13 cellular contexts compared by ENCODE assay signal in the genomic region with DNA sequence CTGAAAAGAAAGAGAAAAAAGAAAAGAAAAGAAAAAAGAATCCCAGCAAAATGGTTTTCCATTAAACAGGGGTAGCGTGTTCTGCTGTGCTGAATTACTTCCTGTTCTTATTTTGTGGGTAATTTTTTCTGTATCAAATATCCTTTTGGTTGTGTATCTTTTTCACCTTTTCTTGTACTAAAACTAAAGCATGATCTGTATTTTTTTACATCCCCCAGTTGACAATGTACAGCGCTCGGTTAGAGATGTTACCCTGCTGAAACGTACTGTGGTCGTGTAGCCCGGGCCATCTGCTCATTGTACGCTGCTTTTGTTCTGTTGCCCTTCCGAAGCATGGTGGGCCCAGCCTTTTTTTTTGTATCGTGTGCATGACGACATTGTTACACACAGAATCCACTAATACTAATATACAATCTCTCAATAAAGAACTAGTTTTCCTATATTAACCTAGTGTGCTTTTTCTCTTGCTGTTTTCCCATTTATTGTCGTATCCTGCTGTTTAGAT.
DNase-seq lines count a peak whose midpoint lies in the region; ATAC-seq and TF ChIP-seq lines count a peak whose summit lies in the region.
"Had no signal": no experiment of that assay in that cellular context is flagged by ENCODE, and none has a peak within 500 bp of the region (broad histone marks: within the 10 kb centered on the region; RNA-seq: fewer than 3 reads in every experiment).

No MANE protein-coding gene starts in this region.

- H4K20me1 ChIP-seq in SK-N-SH (ENCODE audit: insufficient read depth) = no peaks in the 10 kb centered on the region

- H3K4me2 ChIP-seq in SK-N-SH = peak overlapping the region; percentile 84; the same call in 1 of the 2 replicates

- peaks cover 6% of the 10 kb centered on the region; the same call in 1 of the 2 replicates for H3K27me3 ChIP-seq in SK-N-SH (ENCODE audit: insufficient read depth)

- POLR2A ChIA-PET in SK-N-SH (lab: Yijun Ruan, JAX) = no interaction called here

- no peak for TF ChIP-seq CTCF in SK-N-SH (IDR thresholded peaks at IDR 0.05)
- TF ChIP-seq CTCF in glutamatergic neuron (IDR thresholded peaks at IDR 0.05; ENCODE audit: partially characterized antibody, unreplicated experiment) = no peak

- ATAC-seq in SK-N-SH treated with all-trans-retinoic acid at 6 μM for 48 hours = no peak
- ATAC-seq: CD8-positive, alpha-beta T cell had no signal

- H3K36me3 Mint-ChIP-seq in glutamatergic neuron (ENCODE audit: unreplicated experiment) = peaks cover 14% of the 10 kb centered on the region
- H3K36me3 Mint-ChIP-seq: CD8-positive, alpha-beta T cell had no signal

- H3K4me3 ChIP-seq in SK-N-SH (ENCODE audit: low read depth in 2 of 2, low read length in 1 of 2) = peak overlapping the region in 1 of 2 experiments; percentile 12; a peak in 1 of 4 replicates

- H3K27ac ChIP-seq in SK-N-SH (ENCODE audit: low read depth in 2 of 2, low read length in 1 of 2) = peak overlapping the region in 1 of 2 experiments; percentile 86; a peak in 2 of 4 replicates

- H3K9me3 Mint-ChIP-seq in glutamatergic neuron (ENCODE audit: unreplicated experiment) = peaks cover 46% of the 10 kb centered on the region
- H3K9me3 Mint-ChIP-seq: CD8-positive, alpha-beta T cell had no signal

- H3K4me1 Mint-ChIP-seq in glutamatergic neuron (ENCODE audit: low read depth, unreplicated experiment) = peaks cover 46% of the 10 kb centered on the region

- H3K27me3 Mint-ChIP-seq in glutamatergic neuron (ENCODE audit: unreplicated experiment) = peaks cover 40% of the 10 kb centered on the region

- no peaks in the 10 kb centered on the region for H3F3A ChIP-seq in SK-N-SH (replicated peaks; ENCODE audit: insufficient read depth)

- no peak for TF ChIP-seq RAD21 in SK-N-SH (IDR thresholded peaks at IDR 0.05; ENCODE audit: low read length)

- no peak for TF ChIP-seq EP300 in SK-N-SH (IDR thresholded peaks at IDR 0.05; ENCODE audit: borderline replicate concordance in 1 of 2, low read depth in 1 of 2, low read length in 1 of 2)

- H3K79me2 ChIP-seq in SK-N-SH (ENCODE audit: insufficient read depth) = no peaks in the 10 kb centered on the region

- 70% methylated on average over 11 of the region's 11 CpGs for WGBS in SK-N-SH (ENCODE audit: low lambda C conversion rate)

- peaks cover 11 to 47% of the 10 kb centered on the region in 2 experiments; a peak in 3 of 4 replicates for H3K4me1 ChIP-seq in SK-N-SH (ENCODE audit: control insufficient read depth in 1 of 2, insufficient read depth in 2 of 2, low read depth in 1 of 2, low read length in 1 of 2)

- no peaks in the 10 kb centered on the region for H3K36me3 ChIP-seq in SK-N-SH (replicated peaks in 1 of 2; ENCODE audit: control insufficient read depth in 1 of 2, insufficient read depth in 2 of 2, low read length in 1 of 2)

- no peak overlapping the region for H3K9ac ChIP-seq in SK-N-SH

- H3K9me3 ChIP-seq in SK-N-SH = no peaks in the 10 kb centered on the region

- peak; percentile 54 for DNase-seq in SK-N-SH
- peak; percentile 15 for DNase-seq in NCI-H446 treated with DMSO at 0.1 percent for 48 hours (lab: John Stamatoyannopoulos, UW)
- peak; percentile 51 for DNase-seq in glutamatergic neuron
- peak; percentile 63 for DNase-seq in retina
- no peak for DNase-seq in NCI-H1105 treated with DMSO at 0.1 percent for 48 hours (lab: John Stamatoyannopoulos, UW)
- DNase-seq in stimulated activated CD4-positive, alpha-beta T cell treated with anti-CD3 and anti-CD28 coated beads, Interleukin-4, amount 100 ng/mL, for 4 hours = no peak
- no peak for DNase-seq in NCI-H2029 (lab: John Stamatoyannopoulos, UW)
- DNase-seq: activated CD4-positive, CD25-positive, alpha-beta regulatory T cell; activated CD8-positive, alpha-beta memory T cell treated with anti-CD3 and anti-CD28 coated beads, Interleukin-2, amount 50 U/mL, for 48 hours; activated naive CD4-positive, alpha-beta T cell treated with anti-CD3 and anti-CD28 coated beads, Interleukin-2, amount 50 U/mL, for 16 hours; CD8-positive, alpha-beta T cell; mesenchymal stem cell had no signal

- H3K4me3 Mint-ChIP-seq in glutamatergic neuron (ENCODE audit: unreplicated experiment) = peak overlapping the region; percentile 97
- H3K4me3 Mint-ChIP-seq: CD8-positive, alpha-beta T cell had no signal

- CTCF ChIA-PET in SK-N-SH (lab: Yijun Ruan, JAX) = interaction anchor here (1.2 to 2.5 kb wide), 11 partner anchors 10 to 321 kb away, joined by 3 to 11 read pairs (median 5); no protein-coding TSS in a partner anchor

- no peaks in the 10 kb centered on the region for H3K9me2 ChIP-seq in SK-N-SH

- no peak overlapping the region for H2AFZ ChIP-seq in SK-N-SH (ENCODE audit: low read depth)

- peak overlapping the region; percentile 99 for H3K27ac Mint-ChIP-seq in glutamatergic neuron (ENCODE audit: unreplicated experiment)
- H3K27ac Mint-ChIP-seq: CD8-positive, alpha-beta T cell had no signal

TF ChIP-seq in SK-N-SH, 30 proteins besides CTCF, POLR2A, EP300 and RAD21:
- TF ChIP-seq MXI1 (IDR thresholded peaks at IDR 0.05; ENCODE audit: low read depth, low read length) = peak; percentile 53; the same call in 1 of the 2 replicates
- TF ChIP-seq GATA2 (CRISPR knock-in tag; IDR thresholded peaks at IDR 0.05) = no peak

TF ChIP-seq in SK-N-SH treated with all-trans-retinoic acid at 6 μM for 48 hours, 23 proteins besides CTCF, POLR2A, EP300 and RAD21 (continues in another document):
- TF ChIP-seq, protein P1, sequence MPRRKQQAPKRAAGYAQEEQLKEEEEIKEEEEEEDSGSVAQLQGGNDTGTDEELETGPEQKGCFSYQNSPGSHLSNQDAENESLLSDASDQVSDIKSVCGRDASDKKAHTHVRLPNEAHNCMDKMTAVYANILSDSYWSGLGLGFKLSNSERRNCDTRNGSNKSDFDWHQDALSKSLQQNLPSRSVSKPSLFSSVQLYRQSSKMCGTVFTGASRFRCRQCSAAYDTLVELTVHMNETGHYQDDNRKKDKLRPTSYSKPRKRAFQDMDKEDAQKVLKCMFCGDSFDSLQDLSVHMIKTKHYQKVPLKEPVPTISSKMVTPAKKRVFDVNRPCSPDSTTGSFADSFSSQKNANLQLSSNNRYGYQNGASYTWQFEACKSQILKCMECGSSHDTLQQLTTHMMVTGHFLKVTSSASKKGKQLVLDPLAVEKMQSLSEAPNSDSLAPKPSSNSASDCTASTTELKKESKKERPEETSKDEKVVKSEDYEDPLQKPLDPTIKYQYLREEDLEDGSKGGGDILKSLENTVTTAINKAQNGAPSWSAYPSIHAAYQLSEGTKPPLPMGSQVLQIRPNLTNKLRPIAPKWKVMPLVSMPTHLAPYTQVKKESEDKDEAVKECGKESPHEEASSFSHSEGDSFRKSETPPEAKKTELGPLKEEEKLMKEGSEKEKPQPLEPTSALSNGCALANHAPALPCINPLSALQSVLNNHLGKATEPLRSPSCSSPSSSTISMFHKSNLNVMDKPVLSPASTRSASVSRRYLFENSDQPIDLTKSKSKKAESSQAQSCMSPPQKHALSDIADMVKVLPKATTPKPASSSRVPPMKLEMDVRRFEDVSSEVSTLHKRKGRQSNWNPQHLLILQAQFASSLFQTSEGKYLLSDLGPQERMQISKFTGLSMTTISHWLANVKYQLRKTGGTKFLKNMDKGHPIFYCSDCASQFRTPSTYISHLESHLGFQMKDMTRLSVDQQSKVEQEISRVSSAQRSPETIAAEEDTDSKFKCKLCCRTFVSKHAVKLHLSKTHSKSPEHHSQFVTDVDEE (CRISPR knock-in tag; IDR thresholded peaks at IDR 0.05) = no peak
- no peak for TF ChIP-seq ZNF8 (CRISPR knock-in tag; IDR thresholded peaks at IDR 0.05)
- no peak for TF ChIP-seq CSDC2 (CRISPR knock-in tag; IDR thresholded peaks at IDR 0.05)
- no peak for TF ChIP-seq GLIS3 (CRISPR knock-in tag; IDR thresholded peaks at IDR 0.05)
- no peak for TF ChIP-seq RARB (CRISPR knock-in tag; IDR thresholded peaks at IDR 0.05)
- TF ChIP-seq TCF4 (CRISPR knock-in tag; IDR thresholded peaks at IDR 0.05; ENCODE audit: borderline replicate concordance) = no peak
- no peak for TF ChIP-seq ZC3H10 (CRISPR knock-in tag; IDR thresholded peaks at IDR 0.05)
- TF ChIP-seq, protein P2, sequence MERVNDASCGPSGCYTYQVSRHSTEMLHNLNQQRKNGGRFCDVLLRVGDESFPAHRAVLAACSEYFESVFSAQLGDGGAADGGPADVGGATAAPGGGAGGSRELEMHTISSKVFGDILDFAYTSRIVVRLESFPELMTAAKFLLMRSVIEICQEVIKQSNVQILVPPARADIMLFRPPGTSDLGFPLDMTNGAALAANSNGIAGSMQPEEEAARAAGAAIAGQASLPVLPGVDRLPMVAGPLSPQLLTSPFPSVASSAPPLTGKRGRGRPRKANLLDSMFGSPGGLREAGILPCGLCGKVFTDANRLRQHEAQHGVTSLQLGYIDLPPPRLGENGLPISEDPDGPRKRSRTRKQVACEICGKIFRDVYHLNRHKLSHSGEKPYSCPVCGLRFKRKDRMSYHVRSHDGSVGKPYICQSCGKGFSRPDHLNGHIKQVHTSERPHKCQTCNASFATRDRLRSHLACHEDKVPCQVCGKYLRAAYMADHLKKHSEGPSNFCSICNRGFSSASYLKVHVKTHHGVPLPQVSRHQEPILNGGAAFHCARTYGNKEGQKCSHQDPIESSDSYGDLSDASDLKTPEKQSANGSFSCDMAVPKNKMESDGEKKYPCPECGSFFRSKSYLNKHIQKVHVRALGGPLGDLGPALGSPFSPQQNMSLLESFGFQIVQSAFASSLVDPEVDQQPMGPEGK (CRISPR knock-in tag; IDR thresholded peaks at IDR 0.05; ENCODE audit: borderline replicate concordance) = no peak
- TF ChIP-seq ZNF70 (CRISPR knock-in tag; IDR thresholded peaks at IDR 0.05) = no peak
- no peak for TF ChIP-seq TOX (CRISPR knock-in tag; IDR thresholded peaks at IDR 0.05; ENCODE audit: borderline replicate concordance)
- TF ChIP-seq, protein P3, sequence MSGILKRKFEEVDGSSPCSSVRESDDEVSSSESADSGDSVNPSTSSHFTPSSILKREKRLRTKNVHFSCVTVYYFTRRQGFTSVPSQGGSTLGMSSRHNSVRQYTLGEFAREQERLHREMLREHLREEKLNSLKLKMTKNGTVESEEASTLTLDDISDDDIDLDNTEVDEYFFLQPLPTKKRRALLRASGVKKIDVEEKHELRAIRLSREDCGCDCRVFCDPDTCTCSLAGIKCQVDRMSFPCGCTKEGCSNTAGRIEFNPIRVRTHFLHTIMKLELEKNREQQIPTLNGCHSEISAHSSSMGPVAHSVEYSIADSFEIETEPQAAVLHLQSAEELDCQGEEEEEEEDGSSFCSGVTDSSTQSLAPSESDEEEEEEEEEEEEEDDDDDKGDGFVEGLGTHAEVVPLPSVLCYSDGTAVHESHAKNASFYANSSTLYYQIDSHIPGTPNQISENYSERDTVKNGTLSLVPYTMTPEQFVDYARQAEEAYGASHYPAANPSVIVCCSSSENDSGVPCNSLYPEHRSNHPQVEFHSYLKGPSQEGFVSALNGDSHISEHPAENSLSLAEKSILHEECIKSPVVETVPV (CRISPR knock-in tag; IDR thresholded peaks at IDR 0.05) = no peak

Comparison
In these comparisons a context has a peak if more than half of its experiments do, and no peak if none do; other contexts are left out.
1. DNase-seq: peak in SK-N-SH (single experiment), NCI-H446 treated with DMSO at 0.1 percent for 48 hours (single experiment), glutamatergic neuron (single experiment) and retina (single experiment); none in NCI-H1105 treated with DMSO at 0.1 percent for 48 hours (single experiment), stimulated activated CD4-positive, alpha-beta T cell treated with anti-CD3 and anti-CD28 coated beads, Interleukin-4, amount 100 ng/mL, for 4 hours (0 of 2) and NCI-H2029 (single experiment).